In genomic region chr4:159027535-159027934, GRCh38 we compare ENCODE assay signal across 17 cellular contexts.
DNase-seq lines count a peak whose midpoint lies in the region; ATAC-seq and TF ChIP-seq lines count a peak whose summit lies in the region.
"Had no signal": no experiment of that assay in that cellular context is flagged by ENCODE, and none has a peak within 500 bp of the region (broad histone marks: within the 10 kb centered on the region; RNA-seq: fewer than 3 reads in every experiment).

No MANE protein-coding gene starts in this region.

- H3K4me3 Mint-ChIP-seq in activated CD4-positive, alpha-beta T cell treated with anti-CD3 and anti-CD28 coated beads, Interleukin-2, amount 10 ng/mL, durations not matched to agents 24 days and 14 days = no peak overlapping the region

- no peak overlapping the region for H3K4me3 ChIP-seq in BLaER1 treated with 17β-estradiol and CSF1 and Interleukin-3, amounts not matched to agents 10 nM and 100 nM
- no peak overlapping the region for H3K4me3 ChIP-seq in left ventricle myocardium inferior
- H3K4me3 ChIP-seq: A549, hepatocyte, lower lobe of right lung, ovary, upper lobe of right lung had no signal

- DNase-seq in NAMALWA (ENCODE audit: low spot score) = peak; percentile 29
- no peak for DNase-seq in left ventricle myocardium inferior
- no peak for DNase-seq in activated CD4-positive, alpha-beta T cell treated with anti-CD3 and anti-CD28 coated beads, Interleukin-2, amount 10 ng/mL, durations not matched to agents 24 days and 14 days
- no peak for DNase-seq in NCI-H2171 treated with DMSO at 0.1 percent for 48 hours (lab: John Stamatoyannopoulos, UW)
- DNase-seq: activated CD4-positive, CD25-positive, alpha-beta regulatory T cell treated with anti-CD3 and anti-CD28 coated beads, Interleukin-2, amount 50 U/mL, for 72 hours; brain microvascular endothelial cell; Caco-2; lower lobe of right lung; ovary; stimulated activated CD8-positive, alpha-beta memory T cell treated with anti-CD3 and anti-CD28 coated beads, Interleukin-4, amount 100 ng/mL, for 48 hours; upper lobe of right lung had no signal

- H3K9me3 ChIP-seq in BLaER1 treated with 17β-estradiol and CSF1 and Interleukin-3, amounts not matched to agents 10 nM and 100 nM (replicated peaks in 1 of 11) = no peaks in the 10 kb centered on the region
- H3K9me3 ChIP-seq in left ventricle myocardium inferior (replicated peaks) = no peaks in the 10 kb centered on the region
- H3K9me3 ChIP-seq: A549, Caco-2, lower lobe of right lung, ovary, upper lobe of right lung had no signal

- H3K9ac ChIP-seq in BLaER1 treated with 17β-estradiol and CSF1 and Interleukin-3, amounts not matched to agents 10 nM and 100 nM = no peak overlapping the region

- no peak overlapping the region; a peak in 1 of 22 replicates for H3K27ac ChIP-seq in BLaER1 treated with 17β-estradiol and CSF1 and Interleukin-3, amounts not matched to agents 10 nM and 100 nM
- no peak overlapping the region for H3K27ac ChIP-seq in left ventricle myocardium inferior (replicated peaks)
- H3K27ac ChIP-seq: A549, brain microvascular endothelial cell, hepatocyte, lower lobe of right lung, ovary, upper lobe of right lung had no signal

- intact Hi-C loops in left ventricle myocardium inferior (cut with micrococcal nuclease) = no loop called here
- intact Hi-C loops in activated CD4-positive, alpha-beta T cell treated with anti-CD3 and anti-CD28 coated beads, Interleukin-2, amount 10 ng/mL, durations not matched to agents 24 days and 14 days (cut with micrococcal nuclease) = no loop called here

- H3K27me3 Mint-ChIP-seq in activated CD4-positive, alpha-beta T cell treated with anti-CD3 and anti-CD28 coated beads, Interleukin-2, amount 10 ng/mL, durations not matched to agents 24 days and 14 days = peaks cover 10% of the 10 kb centered on the region

- H4K20me1 ChIP-seq in BLaER1 treated with 17β-estradiol and CSF1 and Interleukin-3, amounts not matched to agents 10 nM and 100 nM = no peaks in the 10 kb centered on the region

- H3K4me1 ChIP-seq in BLaER1 treated with 17β-estradiol and CSF1 and Interleukin-3, amounts not matched to agents 10 nM and 100 nM = peaks cover 5 to 21% (median 15%) of the 10 kb centered on the region in 10 experiments; a peak in 19 of 20 replicates
- peaks cover 27% of the 10 kb centered on the region for H3K4me1 ChIP-seq in left ventricle myocardium inferior
- H3K4me1 ChIP-seq: A549, Caco-2, upper lobe of right lung had no signal

- H3K4me1 Mint-ChIP-seq in activated CD4-positive, alpha-beta T cell treated with anti-CD3 and anti-CD28 coated beads, Interleukin-2, amount 10 ng/mL, durations not matched to agents 24 days and 14 days = no peaks in the 10 kb centered on the region

- H3K27me3 ChIP-seq in BLaER1 treated with 17β-estradiol and CSF1 and Interleukin-3, amounts not matched to agents 10 nM and 100 nM = no peaks in the 10 kb centered on the region
- H3K27me3 ChIP-seq in left ventricle myocardium inferior (ENCODE audit: low read depth) = no peaks in the 10 kb centered on the region
- H3K27me3 ChIP-seq: brain microvascular endothelial cell, hepatocyte, ovary, upper lobe of right lung had no signal

- ATAC-seq in GM19035 (IDR thresholded peaks at IDR 0.05; ENCODE audit: unreplicated experiment) = peak; percentile 71
- peak; percentile 87 for ATAC-seq in HG02885 (IDR thresholded peaks at IDR 0.05; ENCODE audit: poor library complexity, unreplicated experiment)
- ATAC-seq in GM19397 (IDR thresholded peaks at IDR 0.05; ENCODE audit: unreplicated experiment) = no peak
- ATAC-seq: A549, lower lobe of right lung, upper lobe of right lung had no signal

- no peaks in the 10 kb centered on the region for H3K36me3 Mint-ChIP-seq in activated CD4-positive, alpha-beta T cell treated with anti-CD3 and anti-CD28 coated beads, Interleukin-2, amount 10 ng/mL, durations not matched to agents 24 days and 14 days (ENCODE audit: low read depth)

- H3K36me3 ChIP-seq in BLaER1 treated with 17β-estradiol and CSF1 and Interleukin-3, amounts not matched to agents 10 nM and 100 nM = no peaks in the 10 kb centered on the region
- H3K36me3 ChIP-seq in left ventricle myocardium inferior = no peaks in the 10 kb centered on the region
- H3K36me3 ChIP-seq: brain microvascular endothelial cell, lower lobe of right lung, ovary, upper lobe of right lung had no signal

- H3K27ac Mint-ChIP-seq in activated CD4-positive, alpha-beta T cell treated with anti-CD3 and anti-CD28 coated beads, Interleukin-2, amount 10 ng/mL, durations not matched to agents 24 days and 14 days = no peak overlapping the region

- TF ChIP-seq CTCF in left ventricle myocardium inferior (IDR thresholded peaks at IDR 0.05; ENCODE audit: borderline replicate concordance) = no peak

- H3K9me3 Mint-ChIP-seq in activated CD4-positive, alpha-beta T cell treated with anti-CD3 and anti-CD28 coated beads, Interleukin-2, amount 10 ng/mL, durations not matched to agents 24 days and 14 days = no peaks in the 10 kb centered on the region

- peak overlapping the region in 10 of 11 experiments; percentile 4 to 60 (median 40); a peak in 17 of 22 replicates for H3K4me2 ChIP-seq in BLaER1 treated with 17β-estradiol and CSF1 and Interleukin-3, amounts not matched to agents 10 nM and 100 nM
- H3K4me2 ChIP-seq: A549, hepatocyte had no signal
